ENCODE assay signal across 15 cellular contexts in genomic region chr2:18436408-18437077, GRCh38.
DNase-seq lines count a peak whose midpoint lies in the region; TF ChIP-seq lines count a peak whose summit lies in the region.
"Had no signal": no experiment of that assay in that cellular context is flagged by ENCODE, and none has a peak within 500 bp of the region (broad histone marks: within the 10 kb centered on the region; RNA-seq: fewer than 3 reads in every experiment).

No MANE protein-coding gene starts in this region.

- H4K8ac ChIP-seq in mesenchymal stem cell (ENCODE audit: low read length): no peak overlapping the region

- CTCF ChIA-PET in AG04450 (lab: Charles Lee): interaction anchor here (0.6 to 2.2 kb wide), 11 partner anchors 9 to 933 kb away, joined by 3 to 8 read pairs (median 4); no protein-coding TSS in a partner anchor

- H3K9me3 ChIP-seq in AG04450 (ENCODE audit: control insufficient read depth, insufficient read depth, low read length) (no peaks in the 10 kb centered on the region), mesenchymal stem cell (ENCODE audit: control insufficient read depth, low read length) (no peaks in the 10 kb centered on the region)
- H3K9me3 ChIP-seq: body of pancreas had no signal

- no peak overlapping the region for H3K18ac ChIP-seq in mesenchymal stem cell (ENCODE audit: low read depth in 1 of 2, low read length in 2 of 2)

- no peak overlapping the region for H4K91ac ChIP-seq in mesenchymal stem cell (ENCODE audit: low read length)

- no peak overlapping the region for H2BK12ac ChIP-seq in mesenchymal stem cell (ENCODE audit: low read length in 2 of 2)

- H3K9ac ChIP-seq in mesenchymal stem cell (ENCODE audit: low read length): peak overlapping the region; percentile 62

- 44% methylated on average over 5 of the region's 6 CpGs for WGBS in mesenchymal stem cell

- H3K4me3 ChIP-seq in AG04450 (ENCODE audit: low read depth, low read length) (no peak overlapping the region), astrocyte of the spinal cord (ENCODE audit: low read depth, low read length) (no peak overlapping the region), mesenchymal stem cell (ENCODE audit: insufficient read depth in 1 of 2, low read depth in 1 of 2, low read length in 2 of 2) (no peak overlapping the region), H7 (ENCODE audit: insufficient read depth, low read depth, low read length) (no peak overlapping the region)
- H3K4me3 ChIP-seq: body of pancreas had no signal

- no peak overlapping the region for H2AFZ ChIP-seq in mesenchymal stem cell (ENCODE audit: low read depth, low read length)

- peak; percentile 32 for DNase-seq in AG04450 (ENCODE audit: low read depth, low spot score)
- peak; percentile 1 for DNase-seq in KBM-7
- peak; percentile 43 for DNase-seq in astrocyte of the spinal cord (ENCODE audit: low read depth, low spot score)
- peak; percentile 24 for DNase-seq in mesenchymal stem cell
- no peak for DNase-seq in H7
- no peak for DNase-seq in AML-193 (lab: John Stamatoyannopoulos, UW)
- DNase-seq in NCI-H1048 (lab: John Stamatoyannopoulos, UW): no peak
- DNase-seq in activated CD4-positive, alpha-beta T cell treated with anti-CD3 and anti-CD28 coated beads, Interleukin-2, amount 50 U/mL, for 48 hours: no peak
- DNase-seq: activated CD8-positive, alpha-beta memory T cell treated with anti-CD3 and anti-CD28 coated beads for 24 hours; activated effector memory CD4-positive, alpha-beta T cell treated with Interleukin-2 at 50 U/mL for 16 hours; body of pancreas; foreskin melanocyte; NCI-H345; retina; stimulated activated CD4-positive, alpha-beta T cell treated with anti-CD3 and anti-CD28 coated beads, Interleukin-1b, Interleukin-23, amount 100 ng/mL, for 48 hours had no signal

- H3K23ac ChIP-seq in mesenchymal stem cell (ENCODE audit: low read length in 2 of 2): no peak overlapping the region

- H3K4me2 ChIP-seq in mesenchymal stem cell (ENCODE audit: low read length, poor library complexity, severe bottlenecking): no peak overlapping the region

- H3K4me1 ChIP-seq in mesenchymal stem cell (ENCODE audit: control insufficient read depth, insufficient read depth, low read depth, low read length): no peaks in the 10 kb centered on the region
- H3K4me1 ChIP-seq: body of pancreas had no signal

- in situ Hi-C loops in KBM-7 (cut with MboI; ENCODE audit: low pct_unique_long_range_greater_than_20kb, low sequenced_read_pairs) (no loop called here), astrocyte of the spinal cord (cut with HindIII; ENCODE audit: low sequenced_read_pairs) (no loop called here)

- H3K27ac ChIP-seq in AG04450 (ENCODE audit: low read depth, low read length): no peak overlapping the region
- no peak overlapping the region for H3K27ac ChIP-seq in mesenchymal stem cell (ENCODE audit: low read length, poor library complexity, severe bottlenecking)
- H3K27ac ChIP-seq: body of pancreas had no signal

- no peak overlapping the region for H3K4ac ChIP-seq in mesenchymal stem cell (ENCODE audit: low read depth in 1 of 2, low read length in 2 of 2)

- no peak for TF ChIP-seq CTCF in AG04450 (IDR thresholded peaks at IDR 0.05; ENCODE audit: low read depth, low read length)
- no peak for TF ChIP-seq CTCF in astrocyte of the spinal cord (IDR thresholded peaks at IDR 0.05; ENCODE audit: low read depth, low read length)

- POLR2A ChIA-PET in AG04450 (lab: Yijun Ruan, JAX): interaction anchor here (0.6 to 1.4 kb wide), 4 partner anchors 20 to 488 kb away, joined by 3 to 5 read pairs (median 3); no protein-coding TSS in a partner anchor

- H3K27me3 ChIP-seq in AG04450 (ENCODE audit: control insufficient read depth, insufficient read depth, low read length) (no peaks in the 10 kb centered on the region), mesenchymal stem cell (ENCODE audit: control insufficient read depth in 1 of 2, insufficient read depth in 1 of 2, low read length in 2 of 2) (no peaks in the 10 kb centered on the region), H7 (ENCODE audit: control insufficient read depth, insufficient read depth, low read length) (no peaks in the 10 kb centered on the region)
- H3K27me3 ChIP-seq: body of pancreas had no signal

- no peak overlapping the region for H2BK120ac ChIP-seq in mesenchymal stem cell (ENCODE audit: low read depth, low read length)

- no peak overlapping the region for H2AK5ac ChIP-seq in mesenchymal stem cell (ENCODE audit: low read length, severe bottlenecking)

- H3K36me3 ChIP-seq in mesenchymal stem cell (ENCODE audit: control insufficient read depth in 1 of 2, insufficient read depth in 2 of 2, low read depth in 1 of 2, low read length in 2 of 2): no peaks in the 10 kb centered on the region
- no peaks in the 10 kb centered on the region for H3K36me3 ChIP-seq in H7 (replicated peaks; ENCODE audit: control insufficient read depth, insufficient read depth, low read length)

- no peak overlapping the region for H2BK15ac ChIP-seq in mesenchymal stem cell (ENCODE audit: low read depth, poor library complexity, severe bottlenecking)

- no peaks in the 10 kb centered on the region for H3K79me1 ChIP-seq in mesenchymal stem cell (replicated peaks; ENCODE audit: low read length, poor library complexity, severe bottlenecking)

- no peak overlapping the region for H2BK5ac ChIP-seq in mesenchymal stem cell (ENCODE audit: low read depth, low read length, poor library complexity, severe bottlenecking)

- no peak overlapping the region for H3K14ac ChIP-seq in mesenchymal stem cell (ENCODE audit: low read length in 2 of 2)

Comparison
In these comparisons a context has a peak if more than half of its experiments do, and no peak if none do; other contexts are left out.
1. DNase-seq: peak in AG04450 (single experiment), KBM-7 (single experiment), astrocyte of the spinal cord (single experiment) and mesenchymal stem cell (single experiment); none in H7 (single experiment), AML-193 (0 of 2), NCI-H1048 (single experiment) and activated CD4-positive, alpha-beta T cell treated with anti-CD3 and anti-CD28 coated beads, Interleukin-2, amount 50 U/mL, for 48 hours (0 of 2).